Comparison of ENCODE assay signal across 17 cellular contexts in genomic region chr6:48429021-48429420, GRCh38.
A peak's percentile ranks its signal among the peaks of the same experiment; 100 is the strongest.
DNase-seq lines count a peak whose midpoint lies in the region; ATAC-seq and TF ChIP-seq lines count a peak whose summit lies in the region.
"Had no signal": no experiment of that assay in that cellular context is flagged by ENCODE, and none has a peak within 500 bp of the region (broad histone marks: within the 10 kb centered on the region; RNA-seq: fewer than 3 reads in every experiment).

No MANE protein-coding gene starts in this region.

- peaks cover 3% of the 10 kb centered on the region for H3K9me3 Mint-ChIP-seq in Calu3 (ENCODE audit: low read depth, unreplicated experiment)
- H3K9me3 Mint-ChIP-seq: activated CD4-positive, alpha-beta T cell treated with anti-CD3 and anti-CD28 coated beads, Interleukin-2, amount 10 ng/mL, durations not matched to agents 7 days and 5 days had no signal

- H3K4me3 ChIP-seq in fibroblast of pulmonary artery (replicated peaks; ENCODE audit: low read depth, low read length): no peak overlapping the region
- H3K4me3 ChIP-seq: suprapubic skin had no signal

- no peaks in the 10 kb centered on the region for H3K27me3 Mint-ChIP-seq in Calu3 (ENCODE audit: unreplicated experiment)
- H3K27me3 Mint-ChIP-seq: activated CD4-positive, alpha-beta T cell treated with anti-CD3 and anti-CD28 coated beads, Interleukin-2, amount 10 ng/mL, durations not matched to agents 7 days and 5 days had no signal

- H3K4me3 Mint-ChIP-seq in Calu3 (ENCODE audit: low read depth, unreplicated experiment): no peak overlapping the region
- H3K4me3 Mint-ChIP-seq: activated CD4-positive, alpha-beta T cell treated with anti-CD3 and anti-CD28 coated beads, Interleukin-2, amount 10 ng/mL, durations not matched to agents 7 days and 5 days; brain had no signal

- H3K27ac Mint-ChIP-seq in Calu3 (ENCODE audit: unreplicated experiment): peak overlapping the region; percentile 5
- H3K27ac Mint-ChIP-seq: activated CD4-positive, alpha-beta T cell treated with anti-CD3 and anti-CD28 coated beads, Interleukin-2, amount 10 ng/mL, durations not matched to agents 7 days and 5 days; brain had no signal

- TF ChIP-seq CTCF in Calu3 (IDR thresholded peaks at IDR 0.05; ENCODE audit: unreplicated experiment) (no peak), fibroblast of pulmonary artery (IDR thresholded peaks at IDR 0.05; ENCODE audit: low read length, missing control alignments) (no peak)

- BruUV-seq in Calu3 (replicated peaks; lab: Mats Ljungman, UMichigan): no TSS peak

- H3K36me3 Mint-ChIP-seq in Calu3 (ENCODE audit: insufficient read depth, unreplicated experiment): no peaks in the 10 kb centered on the region
- H3K36me3 Mint-ChIP-seq: brain had no signal

- intact Hi-C loops in Calu3 (cut with micrococcal nuclease; ENCODE audit: unreplicated experiment): no loop called here

- no peak overlapping the region for H3K27ac ChIP-seq in caudate nucleus (ENCODE audit: low read depth, low read length)
- H3K27ac ChIP-seq: suprapubic skin had no signal

- peaks cover 31% of the 10 kb centered on the region for H3K4me1 Mint-ChIP-seq in Calu3 (ENCODE audit: low read depth, unreplicated experiment)
- H3K4me1 Mint-ChIP-seq: activated CD4-positive, alpha-beta T cell treated with anti-CD3 and anti-CD28 coated beads, Interleukin-2, amount 10 ng/mL, durations not matched to agents 7 days and 5 days; brain had no signal

- no peak for ATAC-seq in HG03520 (IDR thresholded peaks at IDR 0.05; ENCODE audit: unreplicated experiment)
- no peak for ATAC-seq in GM19328 (IDR thresholded peaks at IDR 0.05; ENCODE audit: unreplicated experiment)
- ATAC-seq: left colon had no signal

- CTCF ChIA-PET in Calu3 (lab: Charles Lee): interaction anchor here (0.5 kb wide), 1 partner anchor 1138 kb away, joined by 7 read pairs; no protein-coding TSS in a partner anchor

- DNase-seq in Calu3 (no peak), M059J (ENCODE audit: low read depth) (peak; percentile 58), RPMI7951 (ENCODE audit: low read depth) (peak; percentile 29), fibroblast of pulmonary artery (ENCODE audit: low read depth) (peak; percentile 4), caudate nucleus (lab: John Stamatoyannopoulos, UW) (no peak), DMS79 (lab: John Stamatoyannopoulos, UW) (no peak)
- DNase-seq: activated CD4-positive, alpha-beta T cell treated with anti-CD3 and anti-CD28 coated beads, Interleukin-2, amount 10 ng/mL, durations not matched to agents 7 days and 5 days; activated naive CD4-positive, alpha-beta T cell treated with anti-CD3 and anti-CD28 coated beads, Interleukin-2, amount 50 U/mL, for 16 hours; H7; left colon; NCI-H1048; NCI-H2227 treated with DMSO at 0.1 percent for 48 hours; nucleus accumbens had no signal

Comparison
In these comparisons a context has a peak if more than half of its experiments do, and no peak if none do; other contexts are left out.
1. DNase-seq: peak in M059J (single experiment), RPMI7951 (single experiment) and fibroblast of pulmonary artery (single experiment); none in Calu3 (single experiment), caudate nucleus (0 of 61) and DMS79 (single experiment).